ENCODE assay signal across 10 cellular contexts in the genomic region with DNA sequence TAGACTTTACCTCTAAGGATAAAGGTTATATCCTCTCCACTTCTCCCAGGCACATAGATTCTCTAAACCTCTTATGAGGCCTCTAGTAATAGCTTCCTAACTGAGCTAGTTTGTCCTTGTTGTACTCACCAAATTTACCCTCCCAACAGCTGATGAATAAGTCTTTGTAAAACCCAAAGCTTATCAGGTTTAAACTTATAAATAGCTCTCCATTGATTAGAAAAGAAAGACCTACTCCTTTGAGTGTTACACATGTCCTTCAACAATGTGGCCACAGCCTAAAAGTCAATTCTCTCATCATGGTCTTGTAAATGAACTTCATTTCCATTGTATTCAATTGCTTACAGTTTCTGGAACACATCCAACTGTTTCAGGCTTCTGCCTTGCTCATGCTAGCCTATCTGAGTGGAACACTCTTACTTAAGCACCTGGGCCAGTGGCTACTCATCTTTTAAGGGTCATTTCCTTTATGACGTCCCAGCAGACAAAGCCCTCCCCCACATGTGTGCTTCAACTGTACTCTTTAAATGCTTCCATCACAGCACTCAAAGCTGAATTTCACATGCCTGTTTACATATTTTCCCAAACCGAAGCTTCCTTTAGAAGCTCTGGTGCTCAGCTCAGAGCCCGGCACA.
DNase-seq lines count a peak whose midpoint lies in the region; ATAC-seq and TF ChIP-seq lines count a peak whose summit lies in the region.
"Had no signal": no experiment of that assay in that cellular context is flagged by ENCODE, and none has a peak within 500 bp of the region (broad histone marks: within the 10 kb centered on the region; RNA-seq: fewer than 3 reads in every experiment).

No MANE protein-coding gene starts in this region.

- no peak for TF ChIP-seq CTCF in WI38 (IDR thresholded peaks at IDR 0.05; ENCODE audit: low read depth, low read length)
- TF ChIP-seq CTCF in colonic mucosa (IDR thresholded peaks at IDR 0.05), result no peak

- H3K27me3 Mint-ChIP-seq in activated T-cell treated with anti-CD3 and anti-CD28 coated beads, Interleukin-2, amount 50 U/mL, for 72 hours (ENCODE audit: low read depth), result no peaks in the 10 kb centered on the region

- no peaks in the 10 kb centered on the region for H3K4me1 ChIP-seq in colonic mucosa

- ATAC-seq in activated T-cell treated with anti-CD3 and anti-CD28 coated beads, Interleukin-2, amount 50 U/mL, for 72 hours (replicated peaks in 1 of 2), result no peak
- no peak for ATAC-seq in GM21529 (IDR thresholded peaks at IDR 0.05; ENCODE audit: unreplicated experiment)
- no peak for ATAC-seq in HG03175 (IDR thresholded peaks at IDR 0.05; ENCODE audit: unreplicated experiment)

- H3K36me3 Mint-ChIP-seq in activated T-cell treated with anti-CD3 and anti-CD28 coated beads, Interleukin-2, amount 50 U/mL, for 72 hours (ENCODE audit: insufficient read depth in 2 of 2), result no peaks in the 10 kb centered on the region

- no peaks in the 10 kb centered on the region for H3K27me3 ChIP-seq in colonic mucosa

- H3K9me3 ChIP-seq in colonic mucosa, result no peaks in the 10 kb centered on the region

- H3K9me3 Mint-ChIP-seq in activated T-cell treated with anti-CD3 and anti-CD28 coated beads, Interleukin-2, amount 50 U/mL, for 72 hours, result peaks cover 1 to 5% of the 10 kb centered on the region in 2 donors

- H3K4me1 Mint-ChIP-seq in activated T-cell treated with anti-CD3 and anti-CD28 coated beads, Interleukin-2, amount 50 U/mL, for 72 hours (ENCODE audit: low read depth), result no peaks in the 10 kb centered on the region

- no peak overlapping the region for H3K9ac ChIP-seq in colonic mucosa (ENCODE audit: low read depth in 2 of 2, low read length in 2 of 2)

- DNase-seq in COLO668 (lab: John Stamatoyannopoulos, UW; ENCODE audit: unreplicated experiment) (peak; percentile 63), NCI-H1092 treated with DMSO at 0.1 percent for 48 hours (lab: John Stamatoyannopoulos, UW) (peak; percentile 68), islet precursor cell (peak; percentile 67), colonic mucosa (no peak)
- no peak for DNase-seq in activated T-cell treated with anti-CD3 and anti-CD28 coated beads, Interleukin-2, amount 50 U/mL, for 72 hours
- DNase-seq: hippocampal formation, right cardiac atrium had no signal

- no peaks in the 10 kb centered on the region for H3K36me3 ChIP-seq in colonic mucosa

- intact Hi-C loops in colonic mucosa (cut with DNase I), result no loop called here

- peak overlapping the region; percentile 3; the same call in 1 of the 2 replicates for H3K4me3 ChIP-seq in WI38 (ENCODE audit: low read depth, low read length)
- no peak overlapping the region for H3K4me3 ChIP-seq in colonic mucosa

- H3K4me3 Mint-ChIP-seq in activated T-cell treated with anti-CD3 and anti-CD28 coated beads, Interleukin-2, amount 50 U/mL, for 72 hours, result no peak overlapping the region

- H3K27ac ChIP-seq in colonic mucosa, result no peak overlapping the region

- no peak overlapping the region for H3K27ac Mint-ChIP-seq in activated T-cell treated with anti-CD3 and anti-CD28 coated beads, Interleukin-2, amount 50 U/mL, for 72 hours

Comparison
In these comparisons a context has a peak if more than half of its experiments do, and no peak if none do; other contexts are left out.
1. DNase-seq: peak in COLO668 (single experiment), NCI-H1092 treated with DMSO at 0.1 percent for 48 hours (single experiment) and islet precursor cell (single experiment); none in colonic mucosa (single experiment) and activated T-cell treated with anti-CD3 and anti-CD28 coated beads, Interleukin-2, amount 50 U/mL, for 72 hours (0 of 2).